Comparison of ENCODE assay signal across 9 cellular contexts in genomic region chr9:136947955-136948510, GRCh38. TPM values are rescaled to one million over a fixed set of nuclear protein-coding genes. Genes with fewer than 3 reads are reported as not detected.
DNase-seq lines count a peak whose midpoint lies in the region; ATAC-seq, FAIRE-seq and TF ChIP-seq lines count a peak whose summit lies in the region.
"Had no signal": no experiment of that assay in that cellular context is flagged by ENCODE, and none has a peak within 500 bp of the region (broad histone marks: within the 10 kb centered on the region; RNA-seq: fewer than 3 reads in every experiment).

No MANE protein-coding gene starts in this region.

- 12% methylated on average over 12 of the region's 15 CpGs for WGBS in A549 (ENCODE audit: missing lambda C conversion rate)
- WGBS in esophagus, 2 donors: 36 to 51% methylated on average over 13 to 15 of the region's 15 CpGs

- POLR2A ChIA-PET in A549 (lab: Yijun Ruan, JAX) (interaction anchor here (0.7 to 1.4 kb wide), 7 partner anchors 44 to 138 kb away, joined by 3 to 16 read pairs (median 3); partner anchors contain the start of genes AJM1, CLIC3, MAN1B1 and PAXX), RWPE1 (lab: Yijun Ruan, JAX; ENCODE audit: low non-redundant PET) (interaction anchor here (0.5 to 1.4 kb wide), 3 partner anchors 44 to 116 kb away, joined by 3 to 9 read pairs (median 3); partner anchors contain the start of gene PAXX)

- peak overlapping the region; percentile 47 for H3K4me2 ChIP-seq in A549

- peaks cover 0 to 3% of the 10 kb centered on the region in 2 donors for H3K36me3 ChIP-seq in esophagus (ENCODE audit: control insufficient read depth in 2 of 2, insufficient read depth in 2 of 2, low read length in 1 of 2)

- ATAC-seq in A549 (peak; percentile 0 to 29; a peak in 3 of 6 replicates), HG03460 (IDR thresholded peaks at IDR 0.05; ENCODE audit: unreplicated experiment) (no peak)
- no peak for ATAC-seq in natural killer cell treated with Interleukin-12 subunit alpha and Interleukin-12 subunit beta and Interleukin-15 and Interleukin-18, amount 100 ng/mL, for 72 hours

- no peak for TF ChIP-seq POLR2A in A549 (IDR thresholded peaks at IDR 0.05; ENCODE audit: low read length)

- TF ChIP-seq EP300 in A549 (IDR thresholded peaks at IDR 0.05): no peak

- peak overlapping the region; percentile 63 to 98 for H3K27ac ChIP-seq in A549
- peak overlapping the region; percentile 89 for H3K27ac ChIP-seq in RWPE1
- peak overlapping the region; percentile 47 to 73 for H3K27ac ChIP-seq in esophagus (ENCODE audit: low read depth in 2 of 2, low read length in 1 of 2)
- H3K27ac ChIP-seq: HL-60 had no signal

- H3K4me1 Mint-ChIP-seq in natural killer cell treated with Interleukin-12 subunit alpha and Interleukin-12 subunit beta and Interleukin-15 and Interleukin-18, amount 100 ng/mL, for 72 hours (ENCODE audit: low read depth in 2 of 2): peaks cover 6 to 15% of the 10 kb centered on the region in 2 donors

- H3K4me3 ChIP-seq in A549: no peak overlapping the region
- H3K4me3 ChIP-seq in esophagus (ENCODE audit: low read depth in 1 of 2, low read length in 2 of 2): no peak overlapping the region

- peak; percentile 76 to 83 for TF ChIP-seq RAD21 in A549 (conservative IDR thresholded peaks at IDR 0.05 in 1 of 2, IDR thresholded peaks at IDR 0.05 in 1 of 2)

- peak overlapping the region; percentile 39 to 83 for H3K27ac Mint-ChIP-seq in natural killer cell treated with Interleukin-12 subunit alpha and Interleukin-12 subunit beta and Interleukin-15 and Interleukin-18, amount 100 ng/mL, for 72 hours

- FAIRE-seq in A549 (lab: Jason Lieb, UNC): peak; percentile 23

- H3K4me1 ChIP-seq in A549 (peaks cover 38% of the 10 kb centered on the region), esophagus (ENCODE audit: control insufficient read depth in 2 of 2, insufficient read depth in 2 of 2, low read length in 1 of 2) (peaks cover 8 to 11% of the 10 kb centered on the region in 2 donors)

- peak; percentile 67 for TF ChIP-seq CTCF in A549 (IDR thresholded peaks at IDR 0.05)
- TF ChIP-seq CTCF in RWPE1 (conservative IDR thresholded peaks at IDR 0.05; ENCODE audit: low read depth): peak; percentile 86

- peak overlapping the region; percentile 63 for H3K4me3 Mint-ChIP-seq in natural killer cell treated with Interleukin-12 subunit alpha and Interleukin-12 subunit beta and Interleukin-15 and Interleukin-18, amount 100 ng/mL, for 72 hours

- no peaks in the 10 kb centered on the region for H3K27me3 Mint-ChIP-seq in natural killer cell treated with Interleukin-12 subunit alpha and Interleukin-12 subunit beta and Interleukin-15 and Interleukin-18, amount 100 ng/mL, for 72 hours

- DNase-seq in A549 (ENCODE audit: low read depth in 1 of 2, low spot score in 1 of 2): peak; percentile 71 to 81
- DNase-seq in GM04504 (ENCODE audit: low read depth): peak; percentile 20
- DNase-seq in RWPE1 (ENCODE audit: low spot score): peak; percentile 37
- peak; percentile 73 for DNase-seq in natural killer cell treated with Interleukin-12 subunit alpha and Interleukin-12 subunit beta and Interleukin-15 and Interleukin-18, amount 100 ng/mL, for 72 hours (ENCODE audit: low spot score)
- no peak for DNase-seq in NCI-H345 treated with DMSO at 0.1 percent for 48 hours (lab: John Stamatoyannopoulos, UW; ENCODE audit: unreplicated experiment)
- DNase-seq in stimulated activated CD4-positive, alpha-beta T cell treated with anti-CD3 and anti-CD28 coated beads, Interleukin-1b, Interleukin-23, amount 100 ng/mL, for 48 hours: no peak

- H3K9me3 Mint-ChIP-seq in natural killer cell treated with Interleukin-12 subunit alpha and Interleukin-12 subunit beta and Interleukin-15 and Interleukin-18, amount 100 ng/mL, for 72 hours: no peaks in the 10 kb centered on the region

- H3K36me3 Mint-ChIP-seq in natural killer cell treated with Interleukin-12 subunit alpha and Interleukin-12 subunit beta and Interleukin-15 and Interleukin-18, amount 100 ng/mL, for 72 hours: no peaks in the 10 kb centered on the region

- no peaks in the 10 kb centered on the region for H3K27me3 ChIP-seq in esophagus (ENCODE audit: control insufficient read depth in 1 of 2, insufficient read depth in 2 of 2, low read length in 2 of 2)

- CTCF ChIA-PET in A549 (lab: Yijun Ruan, JAX): interaction anchor here (0.6 to 11.3 kb wide), 47 partner anchors 8 to 336 kb away, joined by 3 to 282 read pairs (median 5); partner anchors contain the start of genes ABCA2, CLIC3, FUT7 and NPDC1
- CTCF ChIA-PET in RWPE1 (lab: Yijun Ruan, JAX): interaction anchor here (0.6 to 5.9 kb wide), 15 partner anchors 9 to 839 kb away, joined by 3 to 97 read pairs (median 4); partner anchors contain the start of genes NPDC1 and PAXX

- H3K9me3 ChIP-seq in A549 (no peaks in the 10 kb centered on the region), esophagus (ENCODE audit: control insufficient read depth in 2 of 2, insufficient read depth in 1 of 2, low read depth in 1 of 2, low read length in 1 of 2) (no peaks in the 10 kb centered on the region)

TF ChIP-seq in A549, 52 proteins besides CTCF, POLR2A, EP300 and RAD21:
- TF ChIP-seq MAX (IDR thresholded peaks at IDR 0.05): 0 out of 2 replicates have a peak, but pooled peaks have one; percentile 24
- no peak for TF ChIP-seq HEYL (CRISPR knock-in tag; IDR thresholded peaks at IDR 0.05)
- TF ChIP-seq ESRRA (IDR thresholded peaks at IDR 0.05; ENCODE audit: borderline replicate concordance, low read length): peak; percentile 84
- TF ChIP-seq SMC3 (IDR thresholded peaks at IDR 0.05): peak; percentile 64
- no peak for TF ChIP-seq NR3C1 (IDR thresholded peaks at IDR 0.05)

RNA-seq across cellular contexts. Expression of gene C8G, which starts 3.0 kb away (rescaled TPM):
- polyA plus RNA-seq in A549 (2011; rRNA removed): 0.41 and 0.45 TPM in 2 replicates
- 1.2 TPM in 2 replicates for polyA plus RNA-seq in A549 (2012; cell fraction: cytosol; rRNA removed)
- polyA plus RNA-seq in A549 (2012; cell fraction: nucleus; rRNA removed): 3.6 and 7.5 TPM in 2 replicates
- polyA plus RNA-seq in A549 (2017; fragmentation: RNase III; extraction: RNeasy Plus Mini Kit Qiagen cat#74134 plus additional on column Dnase treatment): 1.1 to 1.3 TPM (median 1.1 TPM) in 3 replicates
- polyA minus RNA-seq in A549 (2011; rRNA and poly(A)+ RNA removed): not detected in 2 replicates
- polyA plus RNA-seq in esophagus: 1 to 10 TPM; 1.2 to 1.8 TPM
- 1 to 10 TPM; 2.4 to 2.5 TPM for total RNA-seq in natural killer cell treated with Interleukin-12 subunit alpha and Interleukin-12 subunit beta and Interleukin-15 and Interleukin-18, amount 100 ng/mL, for 72 hours

RNA-seq across cellular contexts. Expression of gene FBXW5, which starts 3.5 kb away (rescaled TPM):
- 37.3 and 37.5 TPM in 2 replicates for polyA plus RNA-seq in A549 (2011; rRNA removed)
- 101 and 139 TPM in 2 replicates for polyA plus RNA-seq in A549 (2012; cell fraction: cytosol; rRNA removed)
- polyA plus RNA-seq in A549 (2012; cell fraction: nucleus; rRNA removed): 343 and 496 TPM in 2 replicates
- polyA plus RNA-seq in A549 (2017; fragmentation: RNase III; extraction: RNeasy Plus Mini Kit Qiagen cat#74134 plus additional on column Dnase treatment): 59.3 to 61.4 TPM (median 59.5 TPM) in 3 replicates
- polyA minus RNA-seq in A549 (2011; rRNA and poly(A)+ RNA removed): 54.3 and 84.8 TPM in 2 replicates
- 10 to 100 TPM; 91.4 to 97.3 TPM for polyA plus RNA-seq in esophagus
- 100 to 1,000 TPM; 102 to 155 TPM for total RNA-seq in natural killer cell treated with Interleukin-12 subunit alpha and Interleukin-12 subunit beta and Interleukin-15 and Interleukin-18, amount 100 ng/mL, for 72 hours

RNA-seq across cellular contexts. Expression of gene LCN12, which starts 4.0 kb away (rescaled TPM):
- 0.74 and 1.8 TPM in 2 replicates for polyA plus RNA-seq in A549 (2011; rRNA removed)
- polyA plus RNA-seq in A549 (2012; cell fraction: cytosol; rRNA removed): 1.2 and 1.4 TPM in 2 replicates
- 24.8 and 36.0 TPM in 2 replicates for polyA plus RNA-seq in A549 (2012; cell fraction: nucleus; rRNA removed)
- 2.8 to 3.6 TPM (median 3.0 TPM) in 3 replicates for polyA plus RNA-seq in A549 (2017; fragmentation: RNase III; extraction: RNeasy Plus Mini Kit Qiagen cat#74134 plus additional on column Dnase treatment)
- 0.70 and 0.88 TPM in 2 replicates for polyA minus RNA-seq in A549 (2011; rRNA and poly(A)+ RNA removed)
- under 1 TPM; 0.24 to 0.77 TPM for polyA plus RNA-seq in esophagus
- 1 to 10 TPM; 2.0 to 2.2 TPM for total RNA-seq in natural killer cell treated with Interleukin-12 subunit alpha and Interleukin-12 subunit beta and Interleukin-15 and Interleukin-18, amount 100 ng/mL, for 72 hours

RNA-seq across cellular contexts. Expression of gene PTGDS, which starts 29.3 kb away (rescaled TPM):
- polyA plus RNA-seq in A549 (2011; rRNA removed) (0.31 and 0.33 TPM in 2 replicates), A549 (2017; fragmentation: RNase III; extraction: RNeasy Plus Mini Kit Qiagen cat#74134 plus additional on column Dnase treatment) (0.18 to 0.34 TPM (median 0.26 TPM) in 3 replicates), esophagus (10 to 100 TPM; 18.4 to 42.3 TPM)
- polyA plus RNA-seq in A549 (2012; cell fraction: cytosol; rRNA removed): 0.50 and 0.61 TPM in 2 replicates
- polyA plus RNA-seq in A549 (2012; cell fraction: nucleus; rRNA removed): 0.66 and 1.0 TPM in 2 replicates
- polyA minus RNA-seq in A549 (2011; rRNA and poly(A)+ RNA removed): not detected in 2 replicates
- total RNA-seq in natural killer cell treated with Interleukin-12 subunit alpha and Interleukin-12 subunit beta and Interleukin-15 and Interleukin-18, amount 100 ng/mL, for 72 hours: 1 to 10 TPM; 1.7 to 4.4 TPM

RNA-seq across cellular contexts. Expression of gene LCNL1, which starts 34.8 kb away (rescaled TPM):
- 0.04 and 0.19 TPM in 2 replicates for polyA plus RNA-seq in A549 (2011; rRNA removed)
- 0.01 and 0.04 TPM in 2 replicates for polyA plus RNA-seq in A549 (2012; cell fraction: cytosol; rRNA removed)
- 0.39 and 0.48 TPM in 2 replicates for polyA plus RNA-seq in A549 (2012; cell fraction: nucleus; rRNA removed)
- polyA plus RNA-seq in A549 (2017; fragmentation: RNase III; extraction: RNeasy Plus Mini Kit Qiagen cat#74134 plus additional on column Dnase treatment): 0.05 to 0.08 TPM (median 0.08 TPM) in 3 replicates
- not detected in 2 replicates for polyA minus RNA-seq in A549 (2011; rRNA and poly(A)+ RNA removed)
- under 1 TPM; 0.20 to 0.55 TPM for polyA plus RNA-seq in esophagus
- total RNA-seq in natural killer cell treated with Interleukin-12 subunit alpha and Interleukin-12 subunit beta and Interleukin-15 and Interleukin-18, amount 100 ng/mL, for 72 hours: under 1 TPM in 1 of 2 donors, not detected in 1; 0.21 TPM

Comparison
In these comparisons a context has a peak if more than half of its experiments do, and no peak if none do; other contexts are left out.
1. ATAC-seq: peak in A549 (2 of 2); none in natural killer cell treated with Interleukin-12 subunit alpha and Interleukin-12 subunit beta and Interleukin-15 and Interleukin-18, amount 100 ng/mL, for 72 hours (0 of 2) and HG03460 (single experiment).
2. DNase-seq: peak in A549 (2 of 2), GM04504 (single experiment), RWPE1 (single experiment) and natural killer cell treated with Interleukin-12 subunit alpha and Interleukin-12 subunit beta and Interleukin-15 and Interleukin-18, amount 100 ng/mL, for 72 hours (single experiment); none in NCI-H345 treated with DMSO at 0.1 percent for 48 hours (single experiment) and stimulated activated CD4-positive, alpha-beta T cell treated with anti-CD3 and anti-CD28 coated beads, Interleukin-1b, Interleukin-23, amount 100 ng/mL, for 48 hours (single experiment).
3. Peak in every context shown above with its lines, with median percentiles within 50 percentile points of each other: H3K27ac ChIP-seq.